13 cellular contexts compared by ENCODE assay signal in the genomic region with DNA sequence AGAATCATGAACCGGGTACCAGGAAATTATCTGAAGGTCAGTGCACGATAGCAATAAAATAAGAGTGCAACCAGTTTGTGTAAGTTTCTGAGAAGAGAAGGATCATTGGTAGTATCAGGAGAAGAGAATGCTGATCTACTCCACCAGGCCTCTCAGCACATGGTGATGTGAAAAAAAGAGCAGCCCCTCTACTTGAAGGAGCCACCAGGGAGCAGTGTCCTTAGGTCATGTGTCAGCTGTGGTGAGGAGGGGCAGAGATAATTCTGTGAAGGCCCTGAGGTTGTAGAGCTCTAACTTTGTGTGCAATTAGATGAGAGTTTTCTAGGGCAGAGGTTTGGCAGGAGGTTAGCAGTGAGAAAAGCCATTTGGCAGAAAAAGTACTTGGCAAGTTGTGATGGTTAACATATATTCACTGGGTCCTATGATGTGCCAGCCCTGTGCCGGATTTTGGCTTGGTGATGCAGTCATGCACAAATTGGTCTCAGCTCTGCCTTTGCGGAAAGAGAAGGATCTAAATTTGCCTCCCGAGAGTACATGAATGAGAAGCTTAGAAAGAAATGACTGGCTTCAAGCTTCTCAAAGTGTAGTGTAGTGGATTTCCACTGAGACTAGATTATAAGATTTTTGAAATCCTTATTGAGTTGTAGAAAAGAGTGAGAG. TPM values are rescaled to one million over a fixed set of nuclear protein-coding genes. Genes with fewer than 3 reads are reported as not detected.
DNase-seq lines count a peak whose midpoint lies in the region; ATAC-seq and TF ChIP-seq lines count a peak whose summit lies in the region.
"Had no signal": no experiment of that assay in that cellular context is flagged by ENCODE, and none has a peak within 500 bp of the region (broad histone marks: within the 10 kb centered on the region; RNA-seq: fewer than 3 reads in every experiment).

No MANE protein-coding gene starts in this region.

- ATAC-seq in GM19467 (IDR thresholded peaks at IDR 0.05; ENCODE audit: unreplicated experiment) = peak; percentile 61
- ATAC-seq in HG03066 (IDR thresholded peaks at IDR 0.05; ENCODE audit: low read depth, unreplicated experiment) = peak; percentile 94
- no peak for ATAC-seq in left cardiac atrium
- ATAC-seq: heart left ventricle had no signal

- no peaks in the 10 kb centered on the region for H3K27me3 ChIP-seq in WERI-Rb-1 (ENCODE audit: insufficient read depth, low read depth, severe bottlenecking)
- H3K27me3 ChIP-seq: heart left ventricle had no signal

- H3K27ac ChIP-seq in WERI-Rb-1 = no peak overlapping the region
- H3K27ac ChIP-seq: heart left ventricle, HL-60, parathyroid adenoma had no signal

- H3K36me3 ChIP-seq in WERI-Rb-1 = no peaks in the 10 kb centered on the region
- H3K36me3 ChIP-seq: heart left ventricle had no signal

- intact Hi-C loops in left cardiac atrium (cut with DNase I) = no loop called here

- TF ChIP-seq CTCF in GM12865 (IDR thresholded peaks at IDR 0.05; ENCODE audit: insufficient read depth, low read depth, low read length, missing control alignments) = peak; percentile 49
- peak; percentile 31; the same call in 1 of the 2 replicates for TF ChIP-seq CTCF in WERI-Rb-1 (IDR thresholded peaks at IDR 0.05; ENCODE audit: low read depth, low read length)

- no peaks in the 10 kb centered on the region for H3K9me3 ChIP-seq in WERI-Rb-1 (ENCODE audit: severe bottlenecking)
- H3K9me3 ChIP-seq: heart left ventricle had no signal

- H3K4me3 ChIP-seq in GM12865 (ENCODE audit: low read depth, low read length) (no peak overlapping the region; the same call in 1 of the 2 replicates), WERI-Rb-1 (ENCODE audit: low read depth, low read length) (no peak overlapping the region)
- H3K4me3 ChIP-seq: heart left ventricle had no signal

- DNase-seq in GM12865 (ENCODE audit: low read depth) = peak; percentile 93
- DNase-seq in WERI-Rb-1 = no peak
- DNase-seq in EL = no peak
- no peak for DNase-seq in left cardiac atrium
- no peak for DNase-seq in NCI-H748 (lab: John Stamatoyannopoulos, UW; ENCODE audit: unreplicated experiment)
- DNase-seq in activated effector memory CD4-positive, alpha-beta T cell treated with anti-CD3 and anti-CD28 coated beads, Interleukin-2, amount 50 U/mL, for 16 hours = no peak
- DNase-seq: activated CD4-positive, alpha-beta T cell treated with anti-CD3 and anti-CD28 coated beads for 48 hours; heart left ventricle had no signal

RNA-seq across cellular contexts. Expression of a gene that starts 19.2 kb away (rescaled TPM):
- 10 to 100 TPM; 31.7 to 32.3 TPM for total RNA-seq in left cardiac atrium

RNA-seq across cellular contexts. Expression of a gene that starts 33.1 kb away (rescaled TPM):
- total RNA-seq in left cardiac atrium = not detected
- total RNA-seq: heart left ventricle, NCI-H460 had no signal

Comparison
In these comparisons a context has a peak if more than half of its experiments do, and no peak if none do; other contexts are left out.
1. ATAC-seq: peak in GM19467 (single experiment) and HG03066 (single experiment); none in left cardiac atrium (0 of 2).